Comparison of ENCODE assay signal across 6 cellular contexts in the genomic region with DNA sequence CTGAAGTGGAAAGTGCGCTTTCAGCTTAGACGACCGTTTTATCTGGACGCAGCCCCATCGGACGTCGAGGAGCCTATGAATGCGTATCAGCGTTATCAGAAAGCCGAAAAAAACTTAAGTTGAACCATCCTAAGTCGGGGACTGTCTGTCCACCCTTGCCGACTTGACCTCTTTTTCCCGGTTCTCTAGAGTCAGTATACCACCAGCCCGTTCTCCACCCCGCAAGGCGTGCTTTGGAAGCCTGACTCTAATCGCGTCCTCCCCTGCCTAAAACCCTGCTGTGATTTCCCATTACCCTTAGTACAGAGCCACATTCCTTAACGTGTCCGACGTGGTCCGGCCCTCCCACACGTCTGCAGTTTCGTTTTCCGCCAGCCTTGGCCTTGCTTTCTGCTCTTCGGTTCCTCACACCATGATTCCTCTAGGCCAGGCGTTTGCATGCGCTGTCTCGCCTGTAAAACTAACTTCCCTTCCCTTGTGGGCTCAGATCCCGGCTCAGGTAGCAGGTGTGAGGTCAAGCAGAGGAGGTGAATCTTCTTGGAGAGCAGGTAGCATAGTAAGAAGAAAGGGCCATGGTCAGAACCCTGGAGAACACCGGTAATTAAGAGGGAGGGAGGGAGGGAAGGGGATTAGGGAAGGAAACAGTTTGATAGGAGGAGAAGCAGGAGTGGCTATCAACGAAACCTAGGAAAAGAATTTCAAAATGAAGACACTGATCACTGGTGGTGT. TPM values are rescaled to one million over a fixed set of nuclear protein-coding genes. Genes with fewer than 3 reads are reported as not detected.
A peak's percentile ranks its signal among the peaks of the same experiment; 100 is the strongest.
DNase-seq lines count a peak whose midpoint lies in the region; ATAC-seq, FAIRE-seq and TF ChIP-seq lines count a peak whose summit lies in the region.

No MANE protein-coding gene starts in this region.

- H3K36me3 ChIP-seq in SK-N-MC (ENCODE audit: insufficient read depth, low read length) (peaks cover 41% of the 10 kb centered on the region), hepatocyte (replicated peaks; ENCODE audit: insufficient read depth, low read depth) (no peaks in the 10 kb centered on the region)

- peaks cover 10% of the 10 kb centered on the region for H3K4me1 Mint-ChIP-seq in type B pancreatic cell (ENCODE audit: unreplicated experiment)

- no peak for FAIRE-seq in H54 (lab: Jason Lieb, UNC)

- 0 out of 2 replicates have a peak, but pooled peaks have one; percentile 17 for TF ChIP-seq POLR2A in H54 (IDR thresholded peaks at IDR 0.05; ENCODE audit: low read depth, low read length)

- H3K27ac ChIP-seq in SK-N-MC = no peak overlapping the region
- H3K27ac ChIP-seq in hepatocyte = peak overlapping the region; percentile 96

- peak overlapping the region; percentile 93 for H3K9ac ChIP-seq in SK-N-MC (ENCODE audit: insufficient read length)

- H3K4me3 ChIP-seq in SK-N-MC (peak overlapping the region; percentile 92), hepatocyte (peak overlapping the region; percentile 85)

- H3K9me3 Mint-ChIP-seq in type B pancreatic cell = no peaks in the 10 kb centered on the region

- no peaks in the 10 kb centered on the region for H3K27me3 Mint-ChIP-seq in type B pancreatic cell

- H2AFZ ChIP-seq in hepatocyte = peak overlapping the region; percentile 87

- H3K36me3 Mint-ChIP-seq in type B pancreatic cell = peaks cover 5% of the 10 kb centered on the region

- H3K9me3 ChIP-seq in SK-N-MC (ENCODE audit: low read depth, low read length) (no peaks in the 10 kb centered on the region), hepatocyte (ENCODE audit: low read depth) (no peaks in the 10 kb centered on the region)

- no peak for DNase-seq in H54 (ENCODE audit: insufficient read length, low spot score)
- DNase-seq in SK-N-MC (ENCODE audit: low read depth, low spot score) = no peak
- peak; percentile 59 for DNase-seq in hepatocyte (ENCODE audit: low spot score)
- DNase-seq in type B pancreatic cell (ENCODE audit: extremely low spot score, unreplicated experiment) = no peak
- no peak for DNase-seq in OCI-M2 (lab: John Stamatoyannopoulos, UW; ENCODE audit: unreplicated experiment)

- H3K79me2 ChIP-seq in hepatocyte = peaks cover 27% of the 10 kb centered on the region

- H3K9me2 ChIP-seq in hepatocyte (replicated peaks; ENCODE audit: insufficient read depth) = no peaks in the 10 kb centered on the region

- peak overlapping the region; percentile 99 for H3K4me2 ChIP-seq in hepatocyte

- peak overlapping the region; percentile 94 for H3K4me3 Mint-ChIP-seq in type B pancreatic cell

- TF ChIP-seq CTCF in hepatocyte (IDR thresholded peaks at IDR 0.05; ENCODE audit: poor library complexity) (no peak), type B pancreatic cell (conservative IDR thresholded peaks at IDR 0.05) (no peak)

- H3K4me1 ChIP-seq in hepatocyte (ENCODE audit: insufficient read depth) = peaks cover 16% of the 10 kb centered on the region

- 12% methylated on average over 32 of the region's 32 CpGs for WGBS in hepatocyte (ENCODE audit: low lambda C conversion rate, missing lambda C conversion rate)

- H3K27me3 ChIP-seq in hepatocyte = no peaks in the 10 kb centered on the region

- H3K27ac Mint-ChIP-seq in type B pancreatic cell = peak overlapping the region; percentile 93

- ATAC-seq in GM21423 (IDR thresholded peaks at IDR 0.05; ENCODE audit: unreplicated experiment) = no peak

- H4K20me1 ChIP-seq in hepatocyte (ENCODE audit: insufficient read depth, poor library complexity, severe bottlenecking) = peaks cover 3% of the 10 kb centered on the region

RNA-seq across cellular contexts. Expression of a gene that starts 0.9 kb away (rescaled TPM):
- total RNA-seq in hepatocyte = 27.4 and 37.6 TPM in 2 replicates
- polyA plus RNA-seq in hepatocyte = 40.9 and 42.7 TPM in 2 replicates
- 29.5 and 31.9 TPM in 2 replicates for total RNA-seq in type B pancreatic cell (ENCODE audit: low replicate concordance)

RNA-seq across cellular contexts. Expression of a gene that starts 5.7 kb away (rescaled TPM):
- 1.1 TPM in 1 of 2 replicates, not detected in the other for total RNA-seq in hepatocyte
- 0.16 and 1.4 TPM in 2 replicates for polyA plus RNA-seq in hepatocyte
- 2.1 and 9.6 TPM in 2 replicates for total RNA-seq in type B pancreatic cell (ENCODE audit: low replicate concordance)

RNA-seq across cellular contexts. Expression of a gene that starts 35.5 kb away (rescaled TPM):
- total RNA-seq in hepatocyte = 32.6 and 44.8 TPM in 2 replicates
- 53.7 and 59.4 TPM in 2 replicates for polyA plus RNA-seq in hepatocyte
- 0.14 and 2.5 TPM in 2 replicates for total RNA-seq in type B pancreatic cell (ENCODE audit: low replicate concordance)

RNA-seq across cellular contexts. Expression of a gene that starts 59.7 kb away (rescaled TPM):
- total RNA-seq in hepatocyte (128 and 139 TPM in 2 replicates), type B pancreatic cell (ENCODE audit: low replicate concordance) (63.4 and 75.6 TPM in 2 replicates)
- polyA plus RNA-seq in hepatocyte = 131 and 148 TPM in 2 replicates
